ENCODE assay signal across 8 cellular contexts in the genomic region with DNA sequence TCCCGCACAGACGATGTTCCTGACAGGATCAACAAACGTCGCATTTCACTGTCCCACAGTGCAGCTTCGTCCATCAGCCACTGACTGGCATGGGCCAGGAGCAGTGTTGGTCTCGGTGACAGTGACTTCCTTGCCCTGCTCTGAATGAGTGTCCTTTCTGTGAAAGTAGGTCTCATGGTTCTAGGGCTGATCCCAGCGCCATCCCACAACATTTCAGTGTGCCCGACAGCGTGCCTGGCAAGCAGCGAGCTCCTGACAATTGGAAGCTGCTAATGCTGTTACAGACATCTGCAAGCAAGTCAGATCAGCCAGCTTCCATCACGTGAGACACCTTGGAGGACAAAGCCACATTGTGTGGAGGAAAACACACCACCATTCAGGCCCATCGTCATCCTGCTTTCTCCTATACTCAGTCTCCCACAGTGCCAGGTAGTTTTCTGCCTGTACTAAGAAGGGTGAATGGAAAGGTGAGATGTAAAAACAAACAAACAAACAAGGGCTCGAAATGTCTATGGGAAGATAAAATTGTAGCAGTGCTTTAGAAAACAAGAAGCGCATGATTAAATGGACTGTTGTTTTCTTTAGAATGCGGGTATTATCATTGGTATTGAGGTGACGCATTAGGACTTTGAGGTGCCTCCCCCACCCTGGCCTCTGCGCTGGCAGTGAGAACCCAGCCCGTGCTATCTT. TPM values are rescaled to one million over a fixed set of nuclear protein-coding genes. Genes with fewer than 3 reads are reported as not detected.
A peak's percentile ranks its signal among the peaks of the same experiment; 100 is the strongest.
DNase-seq lines count a peak whose midpoint lies in the region; ATAC-seq and TF ChIP-seq lines count a peak whose summit lies in the region.

No MANE protein-coding gene starts in this region.

- DNase-seq in COR-L47 (lab: John Stamatoyannopoulos, UW): peak; percentile 51
- no peak for DNase-seq in SK-N-SH
- peak in 40 of 42 donors; percentile 34 to 85 (median 60) for DNase-seq in head of caudate nucleus
- DNase-seq in trophoblast cell: no peak
- no peak for DNase-seq in OCI-M1 (lab: John Stamatoyannopoulos, UW)

- H2BK5ac ChIP-seq in trophoblast cell (ENCODE audit: low read depth, low read length, poor library complexity): peak overlapping the region; percentile 92

- H3K14ac ChIP-seq in trophoblast cell (ENCODE audit: low read length): peak overlapping the region; percentile 18

- H4K20me1 ChIP-seq in SK-N-SH (ENCODE audit: insufficient read depth): no peaks in the 10 kb centered on the region

- H3K27me3 ChIP-seq in SK-N-SH (ENCODE audit: insufficient read depth) (no peaks in the 10 kb centered on the region), trophoblast cell (ENCODE audit: insufficient read depth, low read length) (no peaks in the 10 kb centered on the region)

- CTCF ChIA-PET in SK-N-SH (lab: Yijun Ruan, JAX): interaction anchor here (1.6 to 3.8 kb wide), 4 partner anchors 11 to 310 kb away, joined by 5 to 31 read pairs (median 6); no protein-coding TSS in a partner anchor

- TF ChIP-seq EP300 in SK-N-SH (IDR thresholded peaks at IDR 0.05; ENCODE audit: borderline replicate concordance in 1 of 2, low read depth in 1 of 2, low read length in 1 of 2): no peak

- H2AFZ ChIP-seq in SK-N-SH (ENCODE audit: low read depth) (no peak overlapping the region), trophoblast cell (ENCODE audit: insufficient read depth, low read length, poor library complexity) (no peak overlapping the region)

- peak overlapping the region; percentile 1 for H4K8ac ChIP-seq in trophoblast cell (ENCODE audit: low read depth, low read length)

- peak overlapping the region; percentile 3 for H2BK12ac ChIP-seq in trophoblast cell (ENCODE audit: low read length)

- H4K91ac ChIP-seq in trophoblast cell (ENCODE audit: low read depth, low read length): peak overlapping the region; percentile 22

- H3K4ac ChIP-seq in trophoblast cell (ENCODE audit: low read depth, low read length): no peak overlapping the region

- H3K27ac ChIP-seq in SK-N-SH (ENCODE audit: low read depth in 2 of 2, low read length in 1 of 2) (peak overlapping the region; percentile 53 to 65), trophoblast cell (ENCODE audit: low read depth, low read length) (peak overlapping the region; percentile 88)

- peak overlapping the region; percentile 1 for H3K18ac ChIP-seq in trophoblast cell (ENCODE audit: low read length)

- peak overlapping the region; percentile 64; the same call in 1 of the 2 replicates for H3K4me2 ChIP-seq in SK-N-SH
- no peak overlapping the region for H3K4me2 ChIP-seq in trophoblast cell (ENCODE audit: low read length)

- H3F3A ChIP-seq in SK-N-SH (replicated peaks; ENCODE audit: insufficient read depth): peaks cover 21% of the 10 kb centered on the region

- no peak for ATAC-seq in GM18873 (IDR thresholded peaks at IDR 0.05; ENCODE audit: low FRiP score, unreplicated experiment)
- no peak for ATAC-seq in GM18870 (IDR thresholded peaks at IDR 0.05; ENCODE audit: unreplicated experiment)
- ATAC-seq in HG02763 (IDR thresholded peaks at IDR 0.05; ENCODE audit: unreplicated experiment): no peak

- WGBS in SK-N-SH (ENCODE audit: low lambda C conversion rate): 76% methylated on average over 13 of the region's 18 CpGs
- no CpG with 5 or more reads among the region's 18 CpGs for WGBS in trophoblast cell (ENCODE audit: extremely low coverage, insufficient coverage, insufficient read length)

- peaks cover 0 to 7% of the 10 kb centered on the region in 2 experiments for H3K36me3 ChIP-seq in SK-N-SH (replicated peaks in 1 of 2; ENCODE audit: control insufficient read depth in 1 of 2, insufficient read depth in 2 of 2, low read length in 1 of 2)
- H3K36me3 ChIP-seq in trophoblast cell (ENCODE audit: control insufficient read depth in 1 of 2, insufficient read depth in 2 of 2, low read length in 2 of 2): peaks cover 3 to 7% of the 10 kb centered on the region in 2 experiments

- H4K12ac ChIP-seq in trophoblast cell (ENCODE audit: low read depth, low read length): no peak overlapping the region

- no peak for TF ChIP-seq CTCF in SK-N-SH (IDR thresholded peaks at IDR 0.05)

- H3K4me1 ChIP-seq in SK-N-SH (ENCODE audit: control insufficient read depth in 1 of 2, insufficient read depth in 2 of 2, low read depth in 1 of 2, low read length in 1 of 2) (peaks cover 6 to 16% of the 10 kb centered on the region in 2 experiments; a peak in 3 of 4 replicates), trophoblast cell (ENCODE audit: control insufficient read depth in 1 of 2, insufficient read depth in 2 of 2, low read length in 2 of 2) (peaks cover 19 to 23% of the 10 kb centered on the region in 2 experiments)

- no peak overlapping the region for H3K4me3 ChIP-seq in SK-N-SH (ENCODE audit: low read depth in 2 of 2, low read length in 1 of 2)
- H3K4me3 ChIP-seq in trophoblast cell (ENCODE audit: low read depth, low read length): no peak overlapping the region

- H3K79me1 ChIP-seq in trophoblast cell (ENCODE audit: low read length): peaks cover 21% of the 10 kb centered on the region

- TF ChIP-seq RAD21 in SK-N-SH (IDR thresholded peaks at IDR 0.05; ENCODE audit: low read length): no peak

- peak overlapping the region; percentile 8 for H2BK120ac ChIP-seq in trophoblast cell (ENCODE audit: insufficient read depth, low read length, poor library complexity)

- H3K23ac ChIP-seq in trophoblast cell (ENCODE audit: low read length): no peak overlapping the region

- H3K9me3 ChIP-seq in SK-N-SH: no peaks in the 10 kb centered on the region
- H3K9me3 ChIP-seq in trophoblast cell (ENCODE audit: insufficient read depth, low read depth, low read length): no peaks in the 10 kb centered on the region

- H2AK5ac ChIP-seq in trophoblast cell (ENCODE audit: low read length): peak overlapping the region; percentile 0

- POLR2A ChIA-PET in SK-N-SH (lab: Yijun Ruan, JAX): no interaction called here

- H3K79me2 ChIP-seq in SK-N-SH (ENCODE audit: insufficient read depth) (no peaks in the 10 kb centered on the region), trophoblast cell (ENCODE audit: control insufficient read depth, insufficient read depth, low read length, poor library complexity) (no peaks in the 10 kb centered on the region)

- no peaks in the 10 kb centered on the region for H3K9me2 ChIP-seq in SK-N-SH

- intact Hi-C loops in head of caudate nucleus (cut with DNase I): no loop called here

- H3K9ac ChIP-seq in SK-N-SH (no peak overlapping the region), trophoblast cell (ENCODE audit: low read length) (no peak overlapping the region)

TF ChIP-seq in SK-N-SH, 30 proteins besides CTCF, POLR2A, EP300 and RAD21:
- no peak for TF ChIP-seq EZH2phosphoT487 (IDR thresholded peaks at IDR 0.05; ENCODE audit: borderline replicate concordance, low read depth)
- TF ChIP-seq POLR2AphosphoS5 (IDR thresholded peaks at IDR 0.05; ENCODE audit: low read depth, low read length): no peak
- no peak for TF ChIP-seq SIN3A (IDR thresholded peaks at IDR 0.05; ENCODE audit: borderline replicate concordance, low read depth, low read length)
- no peak for TF ChIP-seq FOXM1 (IDR thresholded peaks at IDR 0.05; ENCODE audit: low read depth)
- no peak for TF ChIP-seq REST (IDR thresholded peaks at IDR 0.05; ENCODE audit: low read depth, low read length)
- no peak for TF ChIP-seq TEAD4 (IDR thresholded peaks at IDR 0.05; ENCODE audit: borderline replicate concordance, insufficient read depth)
- no peak for TF ChIP-seq MAX (IDR thresholded peaks at IDR 0.05; ENCODE audit: low read depth)
- TF ChIP-seq NRF1 (IDR thresholded peaks at IDR 0.05; ENCODE audit: low read depth, low read length): no peak
- TF ChIP-seq JUND (IDR thresholded peaks at IDR 0.05): no peak
- TF ChIP-seq RCOR1 (IDR thresholded peaks at IDR 0.05; ENCODE audit: low read length): no peak
- no peak for TF ChIP-seq TAF1 (IDR thresholded peaks at IDR 0.05; ENCODE audit: borderline replicate concordance, low read depth, low read length)
- no peak for TF ChIP-seq NFIC (IDR thresholded peaks at IDR 0.05; ENCODE audit: borderline replicate concordance)

RNA-seq across cellular contexts. Expression of gene ERRFI1, which starts 21.9 kb away (rescaled TPM):
- 65.6 and 66.9 TPM in 2 replicates for polyA plus RNA-seq in SK-N-SH (2012; rRNA removed)
- 72.6 and 74.4 TPM in 2 replicates for polyA plus RNA-seq in SK-N-SH (2012; cell fraction: cytosol; rRNA removed)
- 68.2 and 96.8 TPM in 2 replicates for polyA plus RNA-seq in SK-N-SH (2012; cell fraction: nucleus; rRNA removed)
- polyA plus RNA-seq in trophoblast cell (2013): 267 and 277 TPM in 2 replicates

RNA-seq across cellular contexts. Expression of gene PARK7, which starts 42.7 kb away (rescaled TPM):
- polyA plus RNA-seq in SK-N-SH (2012; rRNA removed): 415 and 421 TPM in 2 replicates
- polyA plus RNA-seq in SK-N-SH (2012; cell fraction: cytosol; rRNA removed): 512 and 679 TPM in 2 replicates
- 70.8 and 126 TPM in 2 replicates for polyA plus RNA-seq in SK-N-SH (2012; cell fraction: nucleus; rRNA removed)
- 191 and 200 TPM in 2 replicates for polyA plus RNA-seq in trophoblast cell (2013)

Comparison
In these comparisons a context has a peak if more than half of its experiments do, and no peak if none do; other contexts are left out.
1. DNase-seq: peak in COR-L47 (single experiment) and head of caudate nucleus (40 of 42); none in SK-N-SH (single experiment), trophoblast cell (0 of 2) and OCI-M1 (single experiment).